In genomic region chr3:187011915-187012314, GRCh38 we compare ENCODE assay signal across 8 cellular contexts.
DNase-seq lines count a peak whose midpoint lies in the region; ATAC-seq and TF ChIP-seq lines count a peak whose summit lies in the region.

No MANE protein-coding gene starts in this region.

- peaks cover 5 to 38% (median 26%) of the 10 kb centered on the region in 4 donors for H3K4me1 ChIP-seq in esophagus muscularis mucosa
- H3K4me1 ChIP-seq in SJCRH30, result no peaks in the 10 kb centered on the region

- DNase-seq in CD1c-positive myeloid dendritic cell (ENCODE audit: extremely low spot score) (peak; percentile 68), esophagus muscularis mucosa (ENCODE audit: extremely low spot score) (peak; percentile 75), SJCRH30 (no peak), amniotic stem cell (lab: John Stamatoyannopoulos, UW) (no peak), HuH-7 (ENCODE audit: low spot score) (no peak)

- H3K27ac Mint-ChIP-seq in IgD-negative memory B cell, result peak overlapping the region; percentile 92 to 95 (median 95)

- no peaks in the 10 kb centered on the region for H3K27me3 ChIP-seq in esophagus muscularis mucosa
- H3K27me3 ChIP-seq in SJCRH30, result no peaks in the 10 kb centered on the region

- ATAC-seq in GM21367 (IDR thresholded peaks at IDR 0.05; ENCODE audit: unreplicated experiment), result peak; percentile 37
- ATAC-seq in GM21717 (IDR thresholded peaks at IDR 0.05; ENCODE audit: unreplicated experiment), result no peak

- no peak for TF ChIP-seq POLR2A in esophagus muscularis mucosa (IDR thresholded peaks at IDR 0.05; ENCODE audit: low read depth)

- TF ChIP-seq CTCF in esophagus muscularis mucosa (IDR thresholded peaks at IDR 0.05), result no peak

- peaks cover 0 to 6% (median 5%) of the 10 kb centered on the region in 3 donors for H3K9me3 Mint-ChIP-seq in IgD-negative memory B cell

- peak overlapping the region in 3 of 4 donors; percentile 25 to 56 (median 35) for H3K27ac ChIP-seq in esophagus muscularis mucosa (replicated peaks in 1 of 4)
- H3K27ac ChIP-seq in SJCRH30, result no peak overlapping the region

- peaks cover 0 to 7% (median 0%) of the 10 kb centered on the region in 4 donors for H3K9me3 ChIP-seq in esophagus muscularis mucosa
- H3K9me3 ChIP-seq in SJCRH30 (replicated peaks), result no peaks in the 10 kb centered on the region

- no peaks in the 10 kb centered on the region for H3K27me3 Mint-ChIP-seq in IgD-negative memory B cell

- no peak overlapping the region for H3K4me3 ChIP-seq in esophagus muscularis mucosa
- H3K4me3 ChIP-seq in SJCRH30, result no peak overlapping the region

- peaks cover 20% of the 10 kb centered on the region for H3K36me3 Mint-ChIP-seq in IgD-negative memory B cell

- WGBS in esophagus muscularis mucosa, result 85% methylated on average over 7 of the region's 7 CpGs

- H3K36me3 ChIP-seq in esophagus muscularis mucosa (no peaks in the 10 kb centered on the region), SJCRH30 (no peaks in the 10 kb centered on the region)

- peak overlapping the region; percentile 35 to 85 (median 74) for H3K4me3 Mint-ChIP-seq in IgD-negative memory B cell

- TF ChIP-seq EP300 in esophagus muscularis mucosa (IDR thresholded peaks at IDR 0.05), result no peak

- H3K4me1 Mint-ChIP-seq in IgD-negative memory B cell, result peaks cover 51 to 76% (median 76%) of the 10 kb centered on the region in 3 donors

- intact Hi-C loops in esophagus muscularis mucosa (cut with DNase I), result no loop called here

Comparison
In these comparisons a context has a peak if more than half of its experiments do, and no peak if none do; other contexts are left out.
1. DNase-seq: peak in CD1c-positive myeloid dendritic cell (single experiment) and esophagus muscularis mucosa (single experiment); none in SJCRH30 (0 of 2), amniotic stem cell (single experiment) and HuH-7 (single experiment).